8 cellular contexts compared by ENCODE assay signal in the genomic region with DNA sequence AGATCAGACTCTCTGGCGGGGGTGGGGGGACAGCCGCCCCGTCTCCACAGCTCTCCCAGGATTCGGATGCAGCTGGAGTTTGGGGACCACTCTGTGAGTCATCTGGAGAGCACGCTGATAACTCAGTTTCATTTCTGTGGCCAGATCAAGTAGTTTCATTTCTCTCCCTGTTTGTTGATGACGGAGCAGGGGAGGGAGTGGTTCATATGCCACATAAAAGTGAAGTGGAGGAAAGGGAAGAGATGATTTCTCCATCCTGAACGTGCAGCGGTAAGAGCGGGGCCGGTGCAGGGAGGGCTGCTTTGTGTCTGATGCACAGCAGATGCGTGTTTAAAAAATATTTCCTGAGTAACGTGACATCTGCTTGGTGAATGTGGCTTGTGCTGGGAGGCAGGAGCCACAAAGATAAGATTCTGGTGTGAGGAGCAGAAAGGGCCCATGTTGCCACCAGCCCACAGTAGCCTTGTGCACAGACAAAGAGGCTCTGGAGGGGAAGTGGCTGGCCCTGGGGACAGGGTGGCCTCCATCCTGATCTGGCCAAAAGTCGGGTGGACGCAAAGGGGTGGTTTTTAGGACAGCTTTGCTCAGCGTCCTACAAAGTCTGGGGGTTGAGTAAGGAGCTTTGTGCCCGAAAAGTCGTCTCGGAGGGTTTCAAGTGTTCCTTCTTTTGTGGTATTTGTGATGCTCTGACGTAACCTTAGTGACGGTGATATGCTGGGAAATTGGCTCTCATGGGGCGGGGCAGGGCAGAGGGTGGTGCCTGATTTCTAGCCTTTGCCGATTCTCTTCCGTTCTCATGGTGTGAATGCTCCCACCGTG. TPM values are rescaled to one million over a fixed set of nuclear protein-coding genes. Genes with fewer than 3 reads are reported as not detected.
DNase-seq lines count a peak whose midpoint lies in the region; ATAC-seq and TF ChIP-seq lines count a peak whose summit lies in the region.

A gene with protein sequence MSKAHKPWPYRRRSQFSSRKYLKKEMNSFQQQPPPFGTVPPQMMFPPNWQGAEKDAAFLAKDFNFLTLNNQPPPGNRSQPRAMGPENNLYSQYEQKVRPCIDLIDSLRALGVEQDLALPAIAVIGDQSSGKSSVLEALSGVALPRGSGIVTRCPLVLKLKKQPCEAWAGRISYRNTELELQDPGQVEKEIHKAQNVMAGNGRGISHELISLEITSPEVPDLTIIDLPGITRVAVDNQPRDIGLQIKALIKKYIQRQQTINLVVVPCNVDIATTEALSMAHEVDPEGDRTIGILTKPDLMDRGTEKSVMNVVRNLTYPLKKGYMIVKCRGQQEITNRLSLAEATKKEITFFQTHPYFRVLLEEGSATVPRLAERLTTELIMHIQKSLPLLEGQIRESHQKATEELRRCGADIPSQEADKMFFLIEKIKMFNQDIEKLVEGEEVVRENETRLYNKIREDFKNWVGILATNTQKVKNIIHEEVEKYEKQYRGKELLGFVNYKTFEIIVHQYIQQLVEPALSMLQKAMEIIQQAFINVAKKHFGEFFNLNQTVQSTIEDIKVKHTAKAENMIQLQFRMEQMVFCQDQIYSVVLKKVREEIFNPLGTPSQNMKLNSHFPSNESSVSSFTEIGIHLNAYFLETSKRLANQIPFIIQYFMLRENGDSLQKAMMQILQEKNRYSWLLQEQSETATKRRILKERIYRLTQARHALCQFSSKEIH (plus strand): TSS at position 242 of the 819 bp plus-strand sequence. CDS start 14,880 bp downstream, outside the sequence.

- peaks cover 42% of the 10 kb centered on the region for H3K4me1 ChIP-seq in CD8-positive, alpha-beta memory T cell (ENCODE audit: insufficient read depth, low read length)
- peaks cover 27% of the 10 kb centered on the region for H3K4me1 ChIP-seq in KMS-11 (ENCODE audit: low read depth, poor library complexity, severe bottlenecking)
- H3K4me1 ChIP-seq in effector memory CD4-positive, alpha-beta T cell (ENCODE audit: control insufficient read depth, insufficient read depth, low read length, poor library complexity, severe bottlenecking) = peaks cover 32% of the 10 kb centered on the region
- H3K4me1 ChIP-seq in neural progenitor cell = no peaks in the 10 kb centered on the region

- no peaks in the 10 kb centered on the region for H3K79me2 ChIP-seq in KMS-11 (ENCODE audit: insufficient read depth, low read depth)
- no peaks in the 10 kb centered on the region for H3K79me2 ChIP-seq in neural progenitor cell (ENCODE audit: low read depth)

- POLR2A ChIA-PET in CD8-positive, alpha-beta memory T cell (lab: Charles Lee) = interaction anchor here (0.6 to 3.5 kb wide), 4 partner anchors 9 to 64 kb away, joined by 3 to 19 read pairs (median 8); a partner anchor contains a TSS

- CTCF ChIA-PET in CD8-positive, alpha-beta memory T cell (lab: Charles Lee) = interaction anchor here (2.2 kb wide), 1 partner anchor 79 kb away, joined by 6 read pairs; no protein-coding TSS in a partner anchor

- H3K4me2 ChIP-seq in KMS-11 (peak within 1 kb of the TSS; percentile 70), neural progenitor cell (no peak within 1 kb of the TSS)

- peak within 1 kb of the TSS; percentile 98 to 100 (median 99) for H3K27ac Mint-ChIP-seq in CD8-positive, alpha-beta memory T cell
- H3K27ac Mint-ChIP-seq in neural progenitor cell = peak within 1 kb of the TSS; percentile 23

- peak within 1 kb of the TSS; percentile 91 for H3K4me3 ChIP-seq in CD8-positive, alpha-beta memory T cell (ENCODE audit: low read length)
- H3K4me3 ChIP-seq in KMS-11 (IDR thresholded peaks at IDR 0.05; ENCODE audit: insufficient read depth, low read depth, low read length) (no peak within 1 kb of the TSS), neural progenitor cell (no peak within 1 kb of the TSS)
- H3K4me3 ChIP-seq in effector memory CD4-positive, alpha-beta T cell (ENCODE audit: insufficient read depth, low read depth, low read length, poor library complexity, severe bottlenecking) = peak within 1 kb of the TSS; percentile 57

- H4K20me1 ChIP-seq in KMS-11 (ENCODE audit: insufficient read depth) (no peaks in the 10 kb centered on the region), neural progenitor cell (ENCODE audit: low read depth) (no peaks in the 10 kb centered on the region)

- H3K4me3 Mint-ChIP-seq in CD8-positive, alpha-beta memory T cell = peak within 1 kb of the TSS; percentile 84 to 96 (median 94)
- no peak within 1 kb of the TSS for H3K4me3 Mint-ChIP-seq in neural progenitor cell

- H3K9ac ChIP-seq in KMS-11 (peak within 1 kb of the TSS; percentile 33; the same call in 1 of the 2 replicates), neural progenitor cell (no peak within 1 kb of the TSS)

- DNase-seq in CD8-positive, alpha-beta memory T cell = peak; percentile 66 to 95 (median 90)
- peak; percentile 53 to 69 for DNase-seq in activated CD4-positive, alpha-beta T cell treated with anti-CD3 and anti-CD28 coated beads, Interleukin-2, amount 50 U/mL, for 24 hours (ENCODE audit: low read depth in 1 of 2, low spot score in 1 of 2)
- DNase-seq in effector memory CD4-positive, alpha-beta T cell = peak; percentile 70 to 79 (median 78)
- DNase-seq in neural progenitor cell (ENCODE audit: low spot score) (no peak), substantia nigra (lab: John Stamatoyannopoulos, UW) (peak in 8 of 49 donors; percentile 14 to 45 (median 27)), NCI-H146 treated with DMSO at 0.1 percent for 48 hours (lab: John Stamatoyannopoulos, UW; ENCODE audit: unreplicated experiment) (no peak)

- TF ChIP-seq CTCF in KMS-11 (conservative IDR thresholded peaks at IDR 0.05; ENCODE audit: low read depth, low read length) = no peak
- no peak for TF ChIP-seq CTCF in neural progenitor cell (IDR thresholded peaks at IDR 0.05)

- H3K4me1 Mint-ChIP-seq in CD8-positive, alpha-beta memory T cell = peaks cover 37 to 58% (median 53%) of the 10 kb centered on the region in 3 donors
- H3K4me1 Mint-ChIP-seq in neural progenitor cell = peaks cover 4% of the 10 kb centered on the region

- H3K27me3 ChIP-seq in CD8-positive, alpha-beta memory T cell (ENCODE audit: insufficient read depth, low read length, poor library complexity, severe bottlenecking) = no peaks in the 10 kb centered on the region
- H3K27me3 ChIP-seq in KMS-11 (ENCODE audit: insufficient read depth, low read depth) = no peaks in the 10 kb centered on the region
- no peaks in the 10 kb centered on the region for H3K27me3 ChIP-seq in effector memory CD4-positive, alpha-beta T cell (replicated peaks; ENCODE audit: control insufficient read depth, insufficient read depth, low read length, poor library complexity, severe bottlenecking)
- H3K27me3 ChIP-seq in neural progenitor cell = no peaks in the 10 kb centered on the region

- no peaks in the 10 kb centered on the region for H3K36me3 ChIP-seq in CD8-positive, alpha-beta memory T cell (ENCODE audit: insufficient read depth, low read length)
- H3K36me3 ChIP-seq in KMS-11 (ENCODE audit: insufficient read depth) (no peaks in the 10 kb centered on the region), neural progenitor cell (no peaks in the 10 kb centered on the region)
- H3K36me3 ChIP-seq in effector memory CD4-positive, alpha-beta T cell (ENCODE audit: control insufficient read depth, insufficient read depth, low read length) = peaks cover 13% of the 10 kb centered on the region

- H3F3A ChIP-seq in neural progenitor cell (ENCODE audit: low read depth) = no peaks in the 10 kb centered on the region

- H2AFZ ChIP-seq in KMS-11 (ENCODE audit: low read depth) = peak within 1 kb of the TSS; percentile 48; the same call in 1 of the 2 replicates
- H2AFZ ChIP-seq in neural progenitor cell (replicated peaks) = no peak within 1 kb of the TSS

- H3K9me3 Mint-ChIP-seq in CD8-positive, alpha-beta memory T cell = peaks cover 0 to 2% (median 0%) of the 10 kb centered on the region in 5 donors
- no peaks in the 10 kb centered on the region for H3K9me3 Mint-ChIP-seq in neural progenitor cell

- H3K27me3 Mint-ChIP-seq in CD8-positive, alpha-beta memory T cell = peaks cover 0 to 7% of the 10 kb centered on the region in 2 donors
- H3K27me3 Mint-ChIP-seq in neural progenitor cell (ENCODE audit: insufficient read depth, low read depth) = peaks cover 10% of the 10 kb centered on the region

- no peaks in the 10 kb centered on the region for H3K9me3 ChIP-seq in CD8-positive, alpha-beta memory T cell (ENCODE audit: low read length)
- no peaks in the 10 kb centered on the region for H3K9me3 ChIP-seq in effector memory CD4-positive, alpha-beta T cell (ENCODE audit: control insufficient read depth, low read length)
- no peaks in the 10 kb centered on the region for H3K9me3 ChIP-seq in neural progenitor cell (ENCODE audit: low read depth)

- peak; percentile 46 for ATAC-seq in GM19467 (IDR thresholded peaks at IDR 0.05; ENCODE audit: unreplicated experiment)

- H3K36me3 Mint-ChIP-seq in CD8-positive, alpha-beta memory T cell = peaks cover 6 to 39% (median 6%) of the 10 kb centered on the region in 3 donors
- H3K36me3 Mint-ChIP-seq in neural progenitor cell = no peaks in the 10 kb centered on the region

- peak within 1 kb of the TSS; percentile 98 for H3K27ac ChIP-seq in CD8-positive, alpha-beta memory T cell (ENCODE audit: low read depth, low read length)
- peak within 1 kb of the TSS; percentile 71 for H3K27ac ChIP-seq in KMS-11
- peak within 1 kb of the TSS; percentile 99 for H3K27ac ChIP-seq in effector memory CD4-positive, alpha-beta T cell (ENCODE audit: insufficient read depth, low read length, poor library complexity, severe bottlenecking)
- no peak within 1 kb of the TSS for H3K27ac ChIP-seq in neural progenitor cell
- H3K27ac ChIP-seq in substantia nigra (ENCODE audit: low read depth, low read length, poor library complexity, severe bottlenecking) = peak within 1 kb of the TSS; percentile 35

RNA-seq across cellular contexts. Expression of the gene that starts here (rescaled TPM):
- total RNA-seq in CD8-positive, alpha-beta memory T cell = 10 to 100 TPM; 13.2 to 17.1 TPM
- 37.2 TPM for polyA plus RNA-seq in CD8-positive, alpha-beta memory T cell
- total RNA-seq in neural progenitor cell (ENCODE audit: low replicate concordance) = 2.2 and 3.3 TPM in 2 replicates

Comparison
In these comparisons a context has a peak if more than half of its experiments do, and no peak if none do; other contexts are left out.
1. DNase-seq: peak in CD8-positive, alpha-beta memory T cell (5 of 5), activated CD4-positive, alpha-beta T cell treated with anti-CD3 and anti-CD28 coated beads, Interleukin-2, amount 50 U/mL, for 24 hours (2 of 2) and effector memory CD4-positive, alpha-beta T cell (3 of 3); none in neural progenitor cell (single experiment) and NCI-H146 treated with DMSO at 0.1 percent for 48 hours (single experiment).
2. H3K4me3 ChIP-seq: peak in CD8-positive, alpha-beta memory T cell (single experiment) and effector memory CD4-positive, alpha-beta T cell (single experiment); none in KMS-11 (single experiment) and neural progenitor cell (single experiment).